Comparison of ENCODE assay signal across 1 cellular context in genomic region chr10:73992899-73993788, GRCh38.
TF ChIP-seq lines count a peak whose summit lies in the region.

No MANE protein-coding gene starts in this region.

TF ChIP-seq in K562, 482 proteins besides CTCF, POLR2A, EP300 and RAD21 (continues in another document):
- no peak for TF ChIP-seq CCAR2 (IDR thresholded peaks at IDR 0.05; ENCODE audit: low read depth, low read length)
- TF ChIP-seq ZNF277 (CRISPR knock-in tag; IDR thresholded peaks at IDR 0.05; ENCODE audit: borderline replicate concordance): no peak
- peak in 1 of 2 experiments; percentile 39; a peak in 1 of 4 replicates for TF ChIP-seq FOXK2 (conservative IDR thresholded peaks at IDR 0.05 in 1 of 2, IDR thresholded peaks at IDR 0.05 in 1 of 2; ENCODE audit: low read depth in 2 of 2)
- TF ChIP-seq HCFC1 (IDR thresholded peaks at IDR 0.05; ENCODE audit: low read depth, low read length): no peak
- no peak for TF ChIP-seq POLR2H (tag; IDR thresholded peaks at IDR 0.05; ENCODE audit: low read depth)
- TF ChIP-seq CHD2 (IDR thresholded peaks at IDR 0.05; ENCODE audit: low read depth, low read length): no peak
- no peak for TF ChIP-seq ZKSCAN3 (CRISPR knock-in tag; IDR thresholded peaks at IDR 0.05)
- TF ChIP-seq ELK1 (CRISPR knock-in tag; IDR thresholded peaks at IDR 0.05): no peak
- TF ChIP-seq ETV5 (CRISPR knock-in tag; IDR thresholded peaks at IDR 0.05; ENCODE audit: low read depth): peak; percentile 61; the same call in 1 of the 2 replicates
- peak; percentile 89 for TF ChIP-seq TAL1 (IDR thresholded peaks at IDR 0.05)
- TF ChIP-seq BHLHE40 (IDR thresholded peaks at IDR 0.05; ENCODE audit: low read length): no peak
- no peak for TF ChIP-seq NR2C2 (CRISPR knock-in tag; IDR thresholded peaks at IDR 0.05)
- TF ChIP-seq NR2C2 (tag; IDR thresholded peaks at IDR 0.05): no peak; the same call in 1 of the 2 replicates
- TF ChIP-seq MAFK (IDR thresholded peaks at IDR 0.05; ENCODE audit: low read length): no peak
- peak in 1 of 2 experiments; percentile 84 for TF ChIP-seq AFF1 (IDR thresholded peaks at IDR 0.05; ENCODE audit: low read depth in 1 of 2, partially characterized antibody in 2 of 2)
- no peak for TF ChIP-seq NCOA4 (IDR thresholded peaks at IDR 0.05; ENCODE audit: partially characterized antibody)
- TF ChIP-seq ADNP (tag; IDR thresholded peaks at IDR 0.05): no peak
- peak; percentile 89; the same call in 1 of the 2 replicates for TF ChIP-seq JUND (IDR thresholded peaks at IDR 0.05; ENCODE audit: borderline replicate concordance, low read depth, low read length)
- TF ChIP-seq JUND (tag; IDR thresholded peaks at IDR 0.05; ENCODE audit: borderline replicate concordance, low read depth, low read length): peak; percentile 89; the same call in 2 of the 3 replicates
- no peak for TF ChIP-seq CAMTA2 (CRISPR knock-in tag; conservative IDR thresholded peaks at IDR 0.05)
- no peak for TF ChIP-seq ZFP30 (CRISPR knock-in tag; IDR thresholded peaks at IDR 0.05; ENCODE audit: borderline replicate concordance)
- TF ChIP-seq ZNF695 (CRISPR knock-in tag; IDR thresholded peaks at IDR 0.05): no peak
- no peak for TF ChIP-seq NELFE (IDR thresholded peaks at IDR 0.05; ENCODE audit: insufficient read depth, insufficient read length)
- peak in 1 of 2 experiments; percentile 78; a peak in 2 of 4 replicates for TF ChIP-seq TRIM24 (IDR thresholded peaks at IDR 0.05)
- peak; percentile 54; the same call in 1 of the 2 replicates for TF ChIP-seq SMAD3 (CRISPR knock-in tag; conservative IDR thresholded peaks at IDR 0.05)
- no peak for TF ChIP-seq ZC3H4 (CRISPR knock-in tag; IDR thresholded peaks at IDR 0.05; ENCODE audit: borderline replicate concordance)
- TF ChIP-seq FOXJ3 (CRISPR knock-in tag; IDR thresholded peaks at IDR 0.05): no peak
- TF ChIP-seq ZNF584 (CRISPR knock-in tag; IDR thresholded peaks at IDR 0.05; ENCODE audit: low read depth): peak; percentile 94
- TF ChIP-seq NCOA1 (IDR thresholded peaks at IDR 0.05; ENCODE audit: low read depth): no peak; the same call in 1 of the 2 replicates
- no peak for TF ChIP-seq CEBPZ (IDR thresholded peaks at IDR 0.05; ENCODE audit: borderline replicate concordance, low read depth, low read length)
- no peak for TF ChIP-seq ILF3 (IDR thresholded peaks at IDR 0.05; ENCODE audit: borderline replicate concordance)
- TF ChIP-seq ZBTB26 (CRISPR knock-in tag; IDR thresholded peaks at IDR 0.05): no peak
- TF ChIP-seq PHB2 (IDR thresholded peaks at IDR 0.05; ENCODE audit: low read depth): peak; percentile 61; the same call in 1 of the 2 replicates
- TF ChIP-seq IRF2 (CRISPR knock-in tag; IDR thresholded peaks at IDR 0.05): no peak
- TF ChIP-seq IFI16 (CRISPR knock-in tag; IDR thresholded peaks at IDR 0.05): 0 out of 2 replicates have a peak, but pooled peaks have one; percentile 50
- TF ChIP-seq ZKSCAN8 (CRISPR knock-in tag; IDR thresholded peaks at IDR 0.05): peak; percentile 91
- peak; percentile 87 for TF ChIP-seq GATA2 (CRISPR knock-in tag; IDR thresholded peaks at IDR 0.05)
- peak; percentile 40; the same call in 1 of the 2 replicates for TF ChIP-seq GMEB1 (CRISPR knock-in tag; IDR thresholded peaks at IDR 0.05)
- no peak for TF ChIP-seq PHTF2 (CRISPR knock-in tag; IDR thresholded peaks at IDR 0.05)
- no peak for TF ChIP-seq KLF1 (tag; IDR thresholded peaks at IDR 0.05)
- peak; percentile 67; the same call in 1 of the 2 replicates for TF ChIP-seq FOXM1 (IDR thresholded peaks at IDR 0.05; ENCODE audit: low read depth)
- no peak for TF ChIP-seq FOXM1 (CRISPR knock-in tag; IDR thresholded peaks at IDR 0.05; ENCODE audit: low read depth)
- TF ChIP-seq RFX7 (CRISPR knock-in tag; IDR thresholded peaks at IDR 0.05): no peak
- TF ChIP-seq NCOR1 (IDR thresholded peaks at IDR 0.05): no peak
- TF ChIP-seq MTA2 (IDR thresholded peaks at IDR 0.05; ENCODE audit: low read depth): peak; percentile 84
- TF ChIP-seq ID3 (CRISPR knock-in tag; IDR thresholded peaks at IDR 0.05): 0 out of 2 replicates have a peak, but pooled peaks have one; percentile 35
- peak; percentile 59; the same call in 1 of the 2 replicates for TF ChIP-seq ID3 (tag; IDR thresholded peaks at IDR 0.05)
- TF ChIP-seq PRMT5 (CRISPR knock-in tag; IDR thresholded peaks at IDR 0.05): no peak
- TF ChIP-seq SMARCA5 (IDR thresholded peaks at IDR 0.05): peak; percentile 77; the same call in 1 of the 2 replicates
- TF ChIP-seq THRAP3 (IDR thresholded peaks at IDR 0.05; ENCODE audit: borderline replicate concordance): no peak
- TF ChIP-seq CGGBP1 (CRISPR knock-in tag; IDR thresholded peaks at IDR 0.05): no peak
- peak; percentile 75; the same call in 1 of the 2 replicates for TF ChIP-seq DMBX1 (CRISPR knock-in tag; IDR thresholded peaks at IDR 0.05; ENCODE audit: borderline replicate concordance)
- 0 out of 2 replicates have a peak, but pooled peaks have one; percentile 10 for TF ChIP-seq ETV1 (tag; conservative IDR thresholded peaks at IDR 0.05; ENCODE audit: low read depth)
- TF ChIP-seq GTF2E2 (tag; IDR thresholded peaks at IDR 0.05): no peak
- no peak for TF ChIP-seq CLOCK (CRISPR knock-in tag; IDR thresholded peaks at IDR 0.05; ENCODE audit: borderline replicate concordance)
- TF ChIP-seq ZFX (CRISPR knock-in tag; IDR thresholded peaks at IDR 0.05): no peak
- TF ChIP-seq ZNF143 (CRISPR knock-in tag; IDR thresholded peaks at IDR 0.05): no peak
- TF ChIP-seq FUS (optimal IDR thresholded peaks at IDR 0.05; ENCODE audit: low read depth, low read length): no peak
- no peak for TF ChIP-seq CBX2 (IDR thresholded peaks at IDR 0.05; ENCODE audit: insufficient read depth, low read length, poor library complexity, severe bottlenecking)
- no peak for TF ChIP-seq ZNF282 (CRISPR knock-in tag; IDR thresholded peaks at IDR 0.05)
